In the genomic region with DNA sequence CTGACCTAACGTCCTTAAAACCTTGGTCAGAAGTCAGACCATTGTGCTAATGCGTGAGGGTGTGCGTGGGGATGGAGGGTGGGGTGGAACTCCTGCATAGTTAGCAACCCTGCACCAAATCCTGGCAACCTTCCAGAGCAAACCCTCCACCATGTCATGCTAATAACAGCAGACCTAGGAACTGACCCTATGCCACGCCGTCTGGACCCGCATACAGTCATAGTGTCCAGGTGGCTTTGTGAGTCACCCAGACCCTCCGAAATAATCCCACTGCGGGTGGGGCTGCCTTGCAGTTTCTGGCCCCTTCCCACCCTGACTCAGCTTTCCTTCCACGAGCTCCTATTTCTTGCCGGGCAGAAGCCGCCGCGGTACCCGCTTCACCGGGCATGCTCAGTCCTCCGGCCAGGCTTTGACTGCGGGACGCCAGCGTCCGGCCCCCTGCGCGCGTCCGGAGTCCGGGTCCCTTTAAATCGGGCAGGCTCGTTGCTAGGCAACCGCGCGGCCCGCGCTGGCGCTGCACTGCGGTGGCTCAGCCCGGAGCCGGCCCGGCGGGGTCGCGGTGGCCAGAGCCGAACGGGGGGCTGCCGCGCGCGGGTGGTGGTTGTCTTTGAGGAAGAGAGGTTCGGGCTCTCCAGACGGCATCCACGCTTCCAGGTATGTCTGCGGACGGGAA, we compare ENCODE assay signal across 8 cellular contexts. TPM values are rescaled to one million over a fixed set of nuclear protein-coding genes. Genes with fewer than 3 reads are reported as not detected.
A peak's percentile ranks its signal among the peaks of the same experiment; 100 is the strongest.
DNase-seq lines count a peak whose midpoint lies in the region; ATAC-seq lines count a peak whose summit lies in the region.

Gene CCDC160, plus strand, starts transcription at position 493 of the 673 bp plus-strand sequence. CDS start 7,619 bp downstream, outside the sequence.

- peak within 1 kb of the TSS; percentile 79 for H3K9ac ChIP-seq in ES-I3 (ENCODE audit: low read depth, low read length)

- peaks cover 29% of the 10 kb centered on the region for H3K4me1 ChIP-seq in ES-I3 (ENCODE audit: insufficient read depth, low read length)

- H3K36me3 ChIP-seq in ES-I3 (ENCODE audit: insufficient read depth, low read length) = no peaks in the 10 kb centered on the region

- no peaks in the 10 kb centered on the region for H3K9me3 ChIP-seq in ES-I3 (ENCODE audit: control insufficient read depth, insufficient read depth, low read length)

- DNase-seq in activated naive CD4-positive, alpha-beta T cell treated with anti-CD3 and anti-CD28 coated beads, Interleukin-2, amount 50 U/mL, for 16 hours = peak; percentile 12
- DNase-seq in left cardiac atrium (peak; percentile 57), posterior cingulate gyrus (peak; percentile 38 to 93 (median 62))

- intact Hi-C loops in left cardiac atrium (cut with DNase I) (no loop called here), posterior cingulate gyrus (cut with DNase I) (loop anchor here (10.0 kb wide), 1 partner anchor 62 kb away; no protein-coding TSS in a partner anchor)

- ATAC-seq in HG02678 (IDR thresholded peaks at IDR 0.05; ENCODE audit: unreplicated experiment) (peak; percentile 66), left cardiac atrium (peak; percentile 79 to 86), HG03457 (IDR thresholded peaks at IDR 0.05; ENCODE audit: unreplicated experiment) (no peak), GM18870 (IDR thresholded peaks at IDR 0.05; ENCODE audit: unreplicated experiment) (no peak)
- ATAC-seq in activated CD4-positive, CD25-positive, alpha-beta regulatory T cell treated with anti-CD3 and anti-CD28 coated beads, Interleukin-2, amount 50 U/mL, for 24 hours = no peak

RNA-seq across cellular contexts. Expression of gene CCDC160, which starts in this region (rescaled TPM):
- not detected for total RNA-seq in left cardiac atrium

Comparison
In these comparisons a context has a peak if more than half of its experiments do, and no peak if none do; other contexts are left out.
1. Peak in DNase-seq and ATAC-seq in left cardiac atrium; RNA of the gene not detected or under 1 TPM.
2. DNase-seq: peak in every context shown above with its lines; median percentile 62 in posterior cingulate gyrus; 57 in left cardiac atrium; 12 in activated naive CD4-positive, alpha-beta T cell treated with anti-CD3 and anti-CD28 coated beads, Interleukin-2, amount 50 U/mL, for 16 hours.